10 cellular contexts compared by ENCODE assay signal in the genomic region with DNA sequence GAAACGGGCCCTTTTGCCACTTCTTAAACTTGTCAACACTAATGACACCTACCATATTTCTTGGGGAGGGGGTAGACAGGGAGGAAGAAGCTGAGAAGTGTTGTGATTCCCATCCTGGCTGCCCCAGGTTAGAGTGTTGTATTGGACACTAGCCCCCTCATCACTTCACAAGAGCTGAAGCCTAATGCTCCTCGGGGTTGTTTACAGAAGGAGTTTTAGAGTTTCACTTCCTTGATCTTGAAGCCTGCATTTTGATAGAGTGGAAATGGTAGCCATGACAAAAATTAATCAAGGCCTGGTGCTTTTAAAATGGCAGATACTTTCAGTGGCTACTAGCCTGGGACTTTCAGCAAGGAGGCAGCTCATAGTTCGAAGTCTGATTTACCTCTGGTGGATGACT. TPM values are rescaled to one million over a fixed set of nuclear protein-coding genes. Genes with fewer than 3 reads are reported as not detected.
DNase-seq lines count a peak whose midpoint lies in the region; ATAC-seq and TF ChIP-seq lines count a peak whose summit lies in the region.
"Had no signal": no experiment of that assay in that cellular context is flagged by ENCODE, and none has a peak within 500 bp of the region (broad histone marks: within the 10 kb centered on the region; RNA-seq: fewer than 3 reads in every experiment).

No MANE protein-coding gene starts in this region.

- H3K36me3 ChIP-seq in mammary epithelial cell (ENCODE audit: insufficient read depth, low read length) = no peaks in the 10 kb centered on the region
- H3K36me3 ChIP-seq in OCI-LY3 (replicated peaks; ENCODE audit: low read depth, low read length) = no peaks in the 10 kb centered on the region
- H3K36me3 ChIP-seq in iPS-20b (ENCODE audit: insufficient read depth, low read depth, low read length) = no peaks in the 10 kb centered on the region
- H3K36me3 ChIP-seq in upper lobe of left lung = no peaks in the 10 kb centered on the region
- H3K36me3 ChIP-seq: tibial nerve had no signal

- no peaks in the 10 kb centered on the region for H3K9me3 Mint-ChIP-seq in MCF 10A (ENCODE audit: unreplicated experiment)

- H3K9ac ChIP-seq in mammary epithelial cell (ENCODE audit: insufficient read depth, low read length) = no peak overlapping the region
- no peak overlapping the region; the same call in 1 of the 2 replicates for H3K9ac ChIP-seq in OCI-LY3 (ENCODE audit: low read length)
- H3K9ac ChIP-seq in iPS-20b (ENCODE audit: low read depth, low read length) = peak overlapping the region; percentile 19; the same call in 1 of the 2 replicates

- no peak overlapping the region for H3K4me3 Mint-ChIP-seq in MCF 10A (ENCODE audit: unreplicated experiment)

- H3K4me1 Mint-ChIP-seq in MCF 10A (ENCODE audit: insufficient read depth, unreplicated experiment) = peaks cover 43% of the 10 kb centered on the region

- TF ChIP-seq CTCF in MCF 10A (IDR thresholded peaks at IDR 0.05; ENCODE audit: unreplicated experiment) (no peak), mammary epithelial cell (conservative IDR thresholded peaks at IDR 0.05 in 1 of 2, IDR thresholded peaks at IDR 0.05 in 1 of 2; ENCODE audit: extremely low read depth in 1 of 2, insufficient read depth in 1 of 2, low read depth in 1 of 2, low read length in 2 of 2) (no peak), OCI-LY3 (IDR thresholded peaks at IDR 0.05; ENCODE audit: low read depth, low read length) (no peak), upper lobe of left lung (IDR thresholded peaks at IDR 0.05) (no peak)

- no peak for TF ChIP-seq POLR2A in upper lobe of left lung (IDR thresholded peaks at IDR 0.05)

- in situ Hi-C loops in mammary epithelial cell (cut with MboI; ENCODE audit: low sequenced_read_pairs in 2 of 2) = no loop called here

- H2AFZ ChIP-seq in mammary epithelial cell (ENCODE audit: low read depth, low read length) (no peak overlapping the region), OCI-LY3 (ENCODE audit: low read depth, low read length) (no peak overlapping the region)

- no peak overlapping the region for H3K4me2 ChIP-seq in mammary epithelial cell (ENCODE audit: insufficient read depth, low read depth, low read length)
- H3K4me2 ChIP-seq in OCI-LY3 (ENCODE audit: low read length) = peak overlapping the region; percentile 69

- no peak overlapping the region for H3K4me3 ChIP-seq in mammary epithelial cell (replicated peaks in 1 of 3; ENCODE audit: insufficient read depth in 1 of 3, low read depth in 2 of 3, low read length in 3 of 3)
- H3K4me3 ChIP-seq in OCI-LY3 (ENCODE audit: low read length) = peak overlapping the region; percentile 38
- H3K4me3 ChIP-seq in iPS-20b (ENCODE audit: low read length) = peak overlapping the region; percentile 28; the same call in 1 of the 2 replicates
- H3K4me3 ChIP-seq in upper lobe of left lung = no peak overlapping the region
- H3K4me3 ChIP-seq: tibial nerve had no signal

- WGBS in mammary epithelial cell (ENCODE audit: low coverage, missing lambda C conversion rate) = 100% methylated on average over 2 of the region's 3 CpGs
- 47 to 55% methylated on average over 3 of the region's 3 CpGs for WGBS in upper lobe of left lung, 2 donors

- intact Hi-C loops in MCF 10A (cut with micrococcal nuclease) = no loop called here
- intact Hi-C loops in mammary epithelial cell (cut with micrococcal nuclease) = no loop called here

- H3K27ac Mint-ChIP-seq in MCF 10A (ENCODE audit: low read depth, unreplicated experiment) = peak overlapping the region; percentile 51

- CTCF ChIA-PET in MCF 10A (lab: Yijun Ruan, JAX) = interaction anchor here (0.7 to 1.4 kb wide), 2 partner anchors 102 to 152 kb away, joined by 3 to 5 read pairs; no protein-coding TSS in a partner anchor
- CTCF ChIA-PET in mammary epithelial cell (lab: Charles Lee; ENCODE audit: low non-redundant PET) = no interaction called here

- H4K20me1 ChIP-seq in mammary epithelial cell (ENCODE audit: insufficient read depth, low read length) (peaks cover 8% of the 10 kb centered on the region), OCI-LY3 (ENCODE audit: insufficient read depth, low read length) (peaks cover 73% of the 10 kb centered on the region)

- peaks cover 36% of the 10 kb centered on the region for H3K4me1 ChIP-seq in mammary epithelial cell (ENCODE audit: insufficient read depth, low read length)
- peaks cover 31% of the 10 kb centered on the region for H3K4me1 ChIP-seq in OCI-LY3 (ENCODE audit: low read length)
- peaks cover 56% of the 10 kb centered on the region; the same call in 1 of the 2 replicates for H3K4me1 ChIP-seq in iPS-20b (ENCODE audit: insufficient read depth, low read length)
- peaks cover 66 to 80% (median 75%) of the 10 kb centered on the region in 4 donors for H3K4me1 ChIP-seq in upper lobe of left lung

- POLR2A ChIA-PET in MCF 10A (lab: Yijun Ruan, JAX) = interaction anchor here (1.2 to 3.7 kb wide), 5 partner anchors 9 to 45 kb away, joined by 3 to 46 read pairs (median 6); partner anchors contain the start of gene FAM120AOS

- dilution Hi-C loops in mammary epithelial cell (cut with HindIII; ENCODE audit: low sequenced_read_pairs) = no loop called here

- H3K79me2 ChIP-seq in mammary epithelial cell (ENCODE audit: insufficient read depth, low read length) (peaks cover 98% of the 10 kb centered on the region), OCI-LY3 (ENCODE audit: low read length) (peaks cover 100% of the 10 kb centered on the region)

- TF ChIP-seq EP300 in upper lobe of left lung (IDR thresholded peaks at IDR 0.05) = no peak

- no peaks in the 10 kb centered on the region for H3K27me3 Mint-ChIP-seq in MCF 10A (ENCODE audit: insufficient read depth, unreplicated experiment)

- DNase-seq in MCF 10A (ENCODE audit: unreplicated experiment) = no peak
- DNase-seq in mammary epithelial cell = no peak
- DNase-seq in upper lobe of left lung = no peak
- no peak for DNase-seq in activated effector memory CD4-positive, alpha-beta T cell treated with anti-CD3 and anti-CD28 coated beads, Interleukin-2, amount 50 U/mL, for 16 hours
- DNase-seq in midbrain (lab: John Stamatoyannopoulos, UW) = no peak
- DNase-seq: NCI-H2029 treated with DMSO at 0.1 percent for 48 hours had no signal

- H3K9me3 ChIP-seq in mammary epithelial cell (replicated peaks; ENCODE audit: insufficient read depth, low read length) (no peaks in the 10 kb centered on the region), OCI-LY3 (ENCODE audit: insufficient read depth, low read length) (no peaks in the 10 kb centered on the region), iPS-20b (ENCODE audit: insufficient read depth, low read depth, low read length) (no peaks in the 10 kb centered on the region), upper lobe of left lung (no peaks in the 10 kb centered on the region)
- H3K9me3 ChIP-seq: tibial nerve had no signal

- H3K27ac ChIP-seq in mammary epithelial cell (ENCODE audit: insufficient read depth, low read depth, low read length) = no peak overlapping the region
- peak overlapping the region; percentile 13 for H3K27ac ChIP-seq in OCI-LY3 (ENCODE audit: low read length)
- no peak overlapping the region for H3K27ac ChIP-seq in iPS-20b (ENCODE audit: low read length)
- H3K27ac ChIP-seq in upper lobe of left lung = peak overlapping the region; percentile 8 to 84 (median 46)

- peak in 1 of 2 donors; percentile 23 for ATAC-seq in upper lobe of left lung (ENCODE audit: low FRiP score in 2 of 2)
- ATAC-seq in GM18873 (IDR thresholded peaks at IDR 0.05; ENCODE audit: low FRiP score, unreplicated experiment) = no peak

- H3K36me3 Mint-ChIP-seq in MCF 10A (ENCODE audit: insufficient read depth, unreplicated experiment) = no peaks in the 10 kb centered on the region

- BruUV-seq in MCF 10A (replicated peaks; lab: Mats Ljungman, UMichigan) (no TSS peak), mammary epithelial cell (replicated peaks; lab: Mats Ljungman, UMichigan) (no TSS peak)

- no peaks in the 10 kb centered on the region for H3K27me3 ChIP-seq in mammary epithelial cell (ENCODE audit: insufficient read depth, low read length)
- no peaks in the 10 kb centered on the region for H3K27me3 ChIP-seq in OCI-LY3 (ENCODE audit: low read depth, low read length)
- no peaks in the 10 kb centered on the region for H3K27me3 ChIP-seq in iPS-20b (ENCODE audit: insufficient read depth, low read length)
- H3K27me3 ChIP-seq in upper lobe of left lung = no peaks in the 10 kb centered on the region
- H3K27me3 ChIP-seq: tibial nerve had no signal

RNA-seq across cellular contexts. Expression of gene FAM120AOS, which starts 11.0 kb away (rescaled TPM):
- total RNA-seq in MCF 10A (2022) (47.4 and 50.1 TPM in 2 replicates), mammary epithelial cell (10 to 100 TPM; 29.3 to 32.5 TPM), upper lobe of left lung (10 to 100 TPM; 34.5 to 62.8 (median 47.9) TPM)
- polyA plus RNA-seq in mammary epithelial cell = 22.2 TPM
- polyA minus RNA-seq in mammary epithelial cell = 2.9 TPM

RNA-seq across cellular contexts. Expression of gene FAM120A, which starts 12.9 kb away (rescaled TPM):
- 152 and 162 TPM in 2 replicates for total RNA-seq in MCF 10A (2022)
- total RNA-seq in mammary epithelial cell = 100 to 1,000 TPM; 100 to 116 TPM
- polyA plus RNA-seq in mammary epithelial cell = 84.7 TPM
- 168 TPM for polyA minus RNA-seq in mammary epithelial cell
- total RNA-seq in upper lobe of left lung = 100 to 1,000 TPM; 102 to 137 (median 109) TPM

Comparison
In these comparisons a context has a peak if more than half of its experiments do, and no peak if none do; other contexts are left out.
1. H3K27ac ChIP-seq: peak in OCI-LY3 (single experiment) and upper lobe of left lung (4 of 4); none in mammary epithelial cell (single experiment) and iPS-20b (single experiment).
2. H3K4me3 ChIP-seq: peak in OCI-LY3 (single experiment) and iPS-20b (single experiment); none in mammary epithelial cell (0 of 3) and upper lobe of left lung (0 of 4).